ENCODE assay signal across 2 cellular contexts in the genomic region with DNA sequence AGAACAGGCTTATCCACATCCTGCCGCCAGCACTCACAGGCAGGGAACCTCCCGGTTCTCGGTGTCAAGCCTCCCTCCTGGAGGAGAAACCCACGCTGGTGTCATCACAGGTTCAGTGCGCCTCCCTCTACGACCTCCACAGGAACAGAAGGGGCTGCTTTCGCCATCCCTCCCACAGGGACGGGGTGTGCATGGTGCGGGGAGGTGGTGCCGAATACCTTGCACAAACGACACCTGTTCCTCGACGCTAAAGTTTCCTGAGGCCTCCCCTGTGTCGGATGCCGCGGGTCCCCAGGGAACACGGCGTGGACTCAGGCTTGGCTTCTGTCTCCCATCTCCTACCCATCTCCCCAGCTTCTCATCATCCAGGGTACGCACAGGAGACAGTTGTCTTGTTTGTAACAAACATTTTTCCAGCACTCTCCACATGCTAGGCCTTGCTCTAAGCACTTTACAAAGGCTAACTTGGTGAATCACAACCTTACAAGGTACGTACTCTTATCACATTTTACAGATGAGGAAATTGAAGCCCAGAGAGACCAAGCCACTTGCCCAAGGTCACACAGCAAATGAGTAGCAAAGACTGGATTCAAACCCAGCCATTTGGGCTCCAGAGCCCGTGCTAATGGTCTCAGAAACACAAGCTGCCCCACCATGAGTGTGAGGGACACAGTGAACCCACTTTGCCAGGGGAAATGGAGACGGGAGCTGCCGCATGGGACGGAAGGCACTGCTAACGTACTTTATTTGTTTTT.
A peak's percentile ranks its signal among the peaks of the same experiment; 100 is the strongest.
TF ChIP-seq lines count a peak whose summit lies in the region.

No MANE protein-coding gene starts in this region.

TF ChIP-seq in HEK293, 187 proteins besides CTCF, POLR2A, EP300 and RAD21:
- TF ChIP-seq ZNF155 (tag by site-specific recombination; IDR thresholded peaks at IDR 0.05) (no peak), ZNF768 (tag by site-specific recombination; IDR thresholded peaks at IDR 0.05) (peak; percentile 76)
TF ChIP-seq in HEK293: peak in this region for 1.

TF ChIP-seq in H1, 55 proteins besides CTCF, POLR2A, EP300 and RAD21:
- TF ChIP-seq TBP (IDR thresholded peaks at IDR 0.05; ENCODE audit: low read depth, low read length) (no peak), KDM1A (IDR thresholded peaks at IDR 0.05; ENCODE audit: borderline replicate concordance, low read length) (0 out of 2 replicates have a peak, but pooled peaks have one; percentile 22), CHD2 (IDR thresholded peaks at IDR 0.05; ENCODE audit: low read length) (no peak), PHF8 (conservative IDR thresholded peaks at IDR 0.05; ENCODE audit: low read depth, low read length) (no peak)
